ENCODE assay signal across 8 cellular contexts in genomic region chr5:134225780-134226440, GRCh38. TPM values are rescaled to one million over a fixed set of nuclear protein-coding genes. Genes with fewer than 3 reads are reported as not detected.
A peak's percentile ranks its signal among the peaks of the same experiment; 100 is the strongest.
DNase-seq lines count a peak whose midpoint lies in the region; ATAC-seq and TF ChIP-seq lines count a peak whose summit lies in the region.

Gene PPP2CA, minus strand, starts transcription at chr5:134226073. Its CDS starts 212 bp downstream, at chr5:134225861.

- no peaks in the 10 kb centered on the region for H3K9me3 Mint-ChIP-seq in dendritic cell treated with granulocyte-macrophage colony-stimulating factor and Interleukin-4, amounts not matched to agents 40 ng/mL and 50 ng/mL, for 4 days

- DNase-seq in C1 segment of cervical spinal cord (lab: John Stamatoyannopoulos, UW) (peak; percentile 85 to 100 (median 99)), NCI-H748 treated with DMSO at 0.1 percent for 48 hours (lab: John Stamatoyannopoulos, UW) (peak; percentile 94), left lung (peak; percentile 99 to 100)
- peak; percentile 99 to 100 for DNase-seq in activated CD4-positive, alpha-beta T cell treated with anti-CD3 and anti-CD28 coated beads, Interleukin-2, amount 50 U/mL, for 24 hours (ENCODE audit: low read depth in 1 of 2, low spot score in 1 of 2)
- DNase-seq in stimulated activated CD4-positive, alpha-beta T cell treated with anti-CD3 and anti-CD28 coated beads, Interleukin-2, amount 100 ng/mL, for 48 hours, result peak; percentile 99 to 100

- no peak for TF ChIP-seq CTCF in left lung (IDR thresholded peaks at IDR 0.05)

- no peaks in the 10 kb centered on the region for H3K27me3 Mint-ChIP-seq in dendritic cell treated with granulocyte-macrophage colony-stimulating factor and Interleukin-4, amounts not matched to agents 40 ng/mL and 50 ng/mL, for 4 days

- H3K27ac ChIP-seq in left lung, result peak within 1 kb of the TSS; percentile 100

- H3K4me1 Mint-ChIP-seq in dendritic cell treated with granulocyte-macrophage colony-stimulating factor and Interleukin-4, amounts not matched to agents 40 ng/mL and 50 ng/mL, for 4 days (ENCODE audit: low read depth), result peaks cover 34% of the 10 kb centered on the region

- no peaks in the 10 kb centered on the region for H3K9me3 ChIP-seq in left lung

- ATAC-seq in GM19372 (IDR thresholded peaks at IDR 0.05; ENCODE audit: low read depth, unreplicated experiment), result peak; percentile 86
- peak; percentile 65 for ATAC-seq in HG03558 (IDR thresholded peaks at IDR 0.05; ENCODE audit: extremely low read depth, unreplicated experiment)
- peak; percentile 91 for ATAC-seq in left lung

- H3K4me3 ChIP-seq in left lung, result peak within 1 kb of the TSS; percentile 83 to 94

- peaks cover 43% of the 10 kb centered on the region for H3K36me3 Mint-ChIP-seq in dendritic cell treated with granulocyte-macrophage colony-stimulating factor and Interleukin-4, amounts not matched to agents 40 ng/mL and 50 ng/mL, for 4 days (ENCODE audit: low read depth)

- no peaks in the 10 kb centered on the region for H3K27me3 ChIP-seq in left lung

- intact Hi-C loops in dendritic cell treated with granulocyte-macrophage colony-stimulating factor and Interleukin-4, amounts not matched to agents 40 ng/mL and 50 ng/mL, for 4 days (cut with micrococcal nuclease), result loop anchor here (1.0 to 2.0 kb wide), 2 partner anchors 15 to 23 kb away; no protein-coding TSS in a partner anchor
- intact Hi-C loops in left lung (cut with DNase I), result no loop called here

- H3K4me1 ChIP-seq in left lung, result peaks cover 16 to 45% of the 10 kb centered on the region in 2 donors

- H3K36me3 ChIP-seq in left lung, result peaks cover 0 to 4% of the 10 kb centered on the region in 2 donors

- H3K27ac Mint-ChIP-seq in dendritic cell treated with granulocyte-macrophage colony-stimulating factor and Interleukin-4, amounts not matched to agents 40 ng/mL and 50 ng/mL, for 4 days, result peak within 1 kb of the TSS; percentile 100

- peak within 1 kb of the TSS; percentile 99 for H3K4me3 Mint-ChIP-seq in dendritic cell treated with granulocyte-macrophage colony-stimulating factor and Interleukin-4, amounts not matched to agents 40 ng/mL and 50 ng/mL, for 4 days

RNA-seq across cellular contexts. Expression of gene PPP2CA, which starts in this region (rescaled TPM):
- total RNA-seq in left lung, result 100 to 1,000 TPM; 109 to 121 TPM

Comparison
In these comparisons a context has a peak if more than half of its experiments do, and no peak if none do; other contexts are left out.
1. Peak in every context shown above with its lines: DNase-seq, ATAC-seq, H3K4me3 ChIP-seq and H3K27ac ChIP-seq.